8 cellular contexts compared by ENCODE assay signal in the genomic region with DNA sequence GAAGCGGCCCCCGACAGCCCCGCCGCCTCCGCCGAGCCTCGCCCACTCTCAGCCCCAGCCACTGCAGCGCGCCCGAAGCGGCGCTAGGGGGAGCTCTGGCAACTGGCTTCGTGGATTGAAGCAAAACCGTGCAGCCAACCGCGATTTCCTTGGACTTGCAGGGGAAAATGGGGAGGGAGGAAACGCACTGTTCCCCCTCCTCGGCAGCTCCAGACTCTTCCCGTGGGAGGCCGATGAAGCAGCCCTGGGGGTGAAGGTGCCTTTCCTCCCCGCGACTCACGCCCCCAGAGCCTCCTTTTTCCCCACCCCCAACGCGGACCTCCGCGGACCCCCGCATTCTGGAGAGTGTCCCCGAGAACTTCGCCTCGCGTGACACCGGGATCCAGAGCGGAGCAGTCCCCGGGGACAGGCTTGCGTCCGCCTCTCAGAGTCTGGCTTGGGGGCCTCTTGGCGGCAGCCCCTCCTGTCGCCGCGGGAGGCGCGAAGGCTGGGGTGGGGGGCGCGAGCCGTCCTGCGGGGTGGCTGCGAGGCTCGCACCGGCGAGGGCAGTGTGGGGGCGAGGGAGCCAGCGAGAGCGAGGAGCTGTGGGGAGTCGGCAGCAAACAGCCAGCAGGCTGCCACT. TPM values are rescaled to one million over a fixed set of nuclear protein-coding genes. Genes with fewer than 3 reads are reported as not detected.
A peak's percentile ranks its signal among the peaks of the same experiment; 100 is the strongest.
DNase-seq lines count a peak whose midpoint lies in the region; ATAC-seq and TF ChIP-seq lines count a peak whose summit lies in the region.

No MANE protein-coding gene starts in this region.

- peaks cover 6 to 37% of the 10 kb centered on the region in 2 donors for H3K4me1 Mint-ChIP-seq in natural killer cell
- peaks cover 33% of the 10 kb centered on the region for H3K4me1 Mint-ChIP-seq in stimulated activated memory B cell treated with anti-CD40 and anti-IgM and Interleukin-4, amounts not matched to agents 10 μg/mL and 1 μg/mL and 100 μg/mL, for 72 hours

- DNase-seq in D341Med (ENCODE audit: low spot score) (peak; percentile 91), KG1 (lab: John Stamatoyannopoulos, UW) (peak; percentile 48), RPMI8226 (peak; percentile 89), fibroblast of peridontal ligament (ENCODE audit: extremely low read depth) (peak; percentile 94), natural killer cell (peak; percentile 79)
- peak; percentile 64 for DNase-seq in activated T-helper 9 cell treated with anti-CD3 and anti-CD28 coated beads, Interleukin-2, amount 50 U/mL, for 16 hours (ENCODE audit: low read depth)

- H3K4me3 Mint-ChIP-seq in natural killer cell: peak overlapping the region; percentile 88
- H3K4me3 Mint-ChIP-seq in stimulated activated memory B cell treated with anti-CD40 and anti-IgM and Interleukin-4, amounts not matched to agents 10 μg/mL and 1 μg/mL and 100 μg/mL, for 72 hours: peak overlapping the region; percentile 85

- H3K9me3 Mint-ChIP-seq in natural killer cell: no peaks in the 10 kb centered on the region
- H3K9me3 Mint-ChIP-seq in stimulated activated memory B cell treated with anti-CD40 and anti-IgM and Interleukin-4, amounts not matched to agents 10 μg/mL and 1 μg/mL and 100 μg/mL, for 72 hours: no peaks in the 10 kb centered on the region

- H3K27ac Mint-ChIP-seq in natural killer cell: peak overlapping the region in 1 of 2 donors; percentile 65
- H3K27ac Mint-ChIP-seq in stimulated activated memory B cell treated with anti-CD40 and anti-IgM and Interleukin-4, amounts not matched to agents 10 μg/mL and 1 μg/mL and 100 μg/mL, for 72 hours: peak overlapping the region; percentile 58

- peak; percentile 38 to 60 (median 40) for ATAC-seq in natural killer cell
- ATAC-seq in stimulated activated memory B cell treated with anti-CD40 and anti-IgM and Interleukin-4, amounts not matched to agents 10 μg/mL and 1 μg/mL and 100 μg/mL, for 72 hours: peak; percentile 25
- ATAC-seq in HG03571 (IDR thresholded peaks at IDR 0.05; ENCODE audit: unreplicated experiment): no peak

- intact Hi-C loops in natural killer cell (cut with micrococcal nuclease): no loop called here

- H3K27me3 Mint-ChIP-seq in natural killer cell (ENCODE audit: low read depth in 2 of 2): peaks cover 7 to 9% of the 10 kb centered on the region in 2 donors
- H3K27me3 Mint-ChIP-seq in stimulated activated memory B cell treated with anti-CD40 and anti-IgM and Interleukin-4, amounts not matched to agents 10 μg/mL and 1 μg/mL and 100 μg/mL, for 72 hours: peaks cover 41% of the 10 kb centered on the region

- peak; percentile 99 for TF ChIP-seq CTCF in natural killer cell (IDR thresholded peaks at IDR 0.05)

- no peaks in the 10 kb centered on the region for H3K36me3 Mint-ChIP-seq in natural killer cell
- H3K36me3 Mint-ChIP-seq in stimulated activated memory B cell treated with anti-CD40 and anti-IgM and Interleukin-4, amounts not matched to agents 10 μg/mL and 1 μg/mL and 100 μg/mL, for 72 hours: no peaks in the 10 kb centered on the region

RNA-seq across cellular contexts. Expression of a gene that starts 3.8 kb away (rescaled TPM):
- 1 to 10 TPM; 1.4 to 3.9 (median 2.8) TPM for total RNA-seq in natural killer cell
